27 cellular contexts compared by ENCODE assay signal in genomic region chr6:140833396-140833795, GRCh38.
"Had no signal": no experiment of that assay in that cellular context is flagged by ENCODE, and none has a peak within 500 bp of the region (broad histone marks: within the 10 kb centered on the region; RNA-seq: fewer than 3 reads in every experiment).

No MANE protein-coding gene starts in this region.

- H3K9me3 ChIP-seq: left lung, ovary, suprapubic skin, transverse colon had no signal

- H3K4me1 ChIP-seq: left lung, transverse colon had no signal

- ATAC-seq: activated CD8-positive, alpha-beta T cell treated with anti-CD3 and anti-CD28 coated beads for 36 hours; activated naive CD8-positive, alpha-beta T cell treated with anti-CD3 and anti-CD28 coated beads, Interleukin-2, amount 50 U/mL, for 24 hours; activated T-cell treated with anti-CD3 and anti-CD28 coated beads, Interleukin-2, amount 50 U/mL, for 4 hours; activated T-helper 17 cell treated with anti-CD3 and anti-CD28 coated beads, Interleukin-2, amount 50 U/mL, for 72 hours; left lung; stimulated activated memory B cell treated with anti-CD40 and anti-IgM and Interleukin-4, amounts not matched to agents 10 μg/mL and 1 μg/mL and 100 μg/mL, for 72 hours; stimulated activated naive CD8-positive, alpha-beta T cell treated with anti-CD3 and anti-CD28 coated beads, Interleukin-15, amount 100 ng/mL, for 72 hours; T-helper 17 cell; WTC11 had no signal

- H3K4me3 ChIP-seq: left lung, ovary, smooth muscle cell, suprapubic skin, transverse colon had no signal

- FAIRE-seq: bronchial epithelial cell, colon, endometrium, frontal cortex had no signal

- H3K27ac ChIP-seq: suprapubic skin, transverse colon had no signal

- H3K27me3 ChIP-seq: left lung, ovary, suprapubic skin, transverse colon had no signal

- DNase-seq: activated CD4-positive, alpha-beta T cell treated with anti-CD3 and anti-CD28 coated beads for 1 hour; activated CD4-positive, alpha-beta T cell treated with anti-CD3 and anti-CD28 coated beads, Interleukin-2, amount 50 U/mL, for 1 hour; activated CD8-positive, alpha-beta T cell treated with anti-CD3 and anti-CD28 coated beads for 36 hours; activated naive CD8-positive, alpha-beta T cell treated with anti-CD3 and anti-CD28 coated beads, Interleukin-2, amount 50 U/mL, for 24 hours; activated T-cell treated with anti-CD3 and anti-CD28 coated beads, Interleukin-2, amount 50 U/mL, for 4 hours; amygdala; effector CD8-positive, alpha-beta T cell; kidney glomerular epithelial cell; left lung; mammary epithelial cell; ovary; stimulated activated CD4-positive, alpha-beta T cell treated with anti-CD3 and anti-CD28 coated beads, Interleukin-1b, Interleukin-23, amount 100 ng/mL, for 48 hours; stimulated activated CD4-positive, alpha-beta T cell treated with anti-CD3 and anti-CD28 coated beads, Interleukin-4, amount 100 ng/mL, for 4 hours; stimulated activated CD8-positive, alpha-beta memory T cell treated with anti-CD3 and anti-CD28 coated beads, Interleukin-4, amount 100 ng/mL, for 48 hours; stimulated activated naive CD8-positive, alpha-beta T cell treated with anti-CD3 and anti-CD28 coated beads, Interleukin-15, amount 100 ng/mL, for 72 hours; T-helper 17 cell; T1000; transverse colon had no signal
